In genomic region chr6:27146706-27147507, GRCh38 we compare ENCODE assay signal across 8 cellular contexts.
DNase-seq lines count a peak whose midpoint lies in the region; ATAC-seq and TF ChIP-seq lines count a peak whose summit lies in the region.

No MANE protein-coding gene starts in this region.

- POLR2A ChIA-PET in Panc1 (lab: Charles Lee): interaction anchor here (0.6 to 3.7 kb wide), 19 partner anchors 8 to 1619 kb away, joined by 3 to 88 read pairs (median 3); a partner anchor contains a TSS

- H3K36me3 ChIP-seq in Panc1 (ENCODE audit: control insufficient read depth, insufficient read depth, low read length): no peaks in the 10 kb centered on the region
- H3K36me3 ChIP-seq in stomach: peaks cover 0 to 4% (median 0%) of the 10 kb centered on the region in 4 donors

- DNase-seq in Daoy (ENCODE audit: low read depth) (peak; percentile 92), KBM-7 (peak; percentile 99), Panc1 (ENCODE audit: low read depth, low spot score) (peak; percentile 100), fibroblast of pulmonary artery (ENCODE audit: low read depth) (peak; percentile 100), naive B cell (peak; percentile 88), stomach (peak; percentile 80)
- peak; percentile 82 for DNase-seq in activated T-helper 1 cell treated with anti-CD3 and anti-CD28 coated beads, Interleukin-12 subunit alpha, Interleukin-12 subunit beta, Interleukin-2, Interleukin-4 antibody, amounts not matched to agents 30 ng/mL and 10 ng/mL and 1 ng/mL, durations not matched to agents 14 hours and 24 hours and 36 hours (ENCODE audit: low spot score)

- H3K9me3 ChIP-seq in Panc1 (ENCODE audit: control insufficient read depth, insufficient read depth, low read depth, low read length): no peaks in the 10 kb centered on the region
- no peaks in the 10 kb centered on the region for H3K9me3 ChIP-seq in stomach

- H3K4me1 ChIP-seq in Panc1 (ENCODE audit: control insufficient read depth, insufficient read depth, low read length) (peaks cover 25% of the 10 kb centered on the region), stomach (peaks cover 12 to 31% (median 25%) of the 10 kb centered on the region in 4 donors)

- CTCF ChIA-PET in Panc1 (lab: Charles Lee): no interaction called here

- TF ChIP-seq EP300 in stomach (IDR thresholded peaks at IDR 0.05): no peak

- H3K4me3 ChIP-seq in Panc1 (ENCODE audit: low read depth in 2 of 2, low read length in 2 of 2): peak overlapping the region; percentile 100
- peak overlapping the region; percentile 91 for H3K4me3 ChIP-seq in fibroblast of pulmonary artery (replicated peaks; ENCODE audit: low read depth, low read length)
- H3K4me3 ChIP-seq in stomach: peak overlapping the region; percentile 53 to 60 (median 58)

- 0 to 5% (median 2%) methylated on average over 48 to 51 of the region's 51 CpGs for WGBS in stomach, 5 donors

- H3K4me3 Mint-ChIP-seq in activated T-helper 1 cell treated with anti-CD3 and anti-CD28 coated beads, Interleukin-12 subunit alpha, Interleukin-12 subunit beta, Interleukin-2, Interleukin-4 antibody, amounts not matched to agents 30 ng/mL and 10 ng/mL and 1 ng/mL, durations not matched to agents 14 hours and 24 hours and 36 hours: no peak overlapping the region
- H3K4me3 Mint-ChIP-seq in naive B cell: no peak overlapping the region

- BruUV-seq in Panc1 (replicated peaks; lab: Mats Ljungman, UMichigan): TSS peak; percentile 99

- H3K36me3 Mint-ChIP-seq in activated T-helper 1 cell treated with anti-CD3 and anti-CD28 coated beads, Interleukin-12 subunit alpha, Interleukin-12 subunit beta, Interleukin-2, Interleukin-4 antibody, amounts not matched to agents 30 ng/mL and 10 ng/mL and 1 ng/mL, durations not matched to agents 14 hours and 24 hours and 36 hours (ENCODE audit: low read depth): peaks cover 4% of the 10 kb centered on the region
- no peaks in the 10 kb centered on the region for H3K36me3 Mint-ChIP-seq in naive B cell

- H3K27ac ChIP-seq in Panc1 (ENCODE audit: low read length) (peak overlapping the region; percentile 97), stomach (peak overlapping the region; percentile 91 to 98 (median 94))

- intact Hi-C loops in Panc1 (cut with micrococcal nuclease; ENCODE audit: unreplicated experiment): loop anchor here (2.0 kb wide), 1 partner anchor 14 kb away; a partner anchor contains a TSS
- intact Hi-C loops in activated T-helper 1 cell treated with anti-CD3 and anti-CD28 coated beads, Interleukin-12 subunit alpha, Interleukin-12 subunit beta, Interleukin-2, Interleukin-4 antibody, amounts not matched to agents 30 ng/mL and 10 ng/mL and 1 ng/mL, durations not matched to agents 14 hours and 24 hours and 36 hours (cut with micrococcal nuclease): loop anchor here (1.0 to 10.0 kb wide), 12 partner anchors 8 to 1715 kb away; a partner anchor contains a TSS
- intact Hi-C loops in stomach (cut with DNase I; ENCODE audit: low total_unique reads): no loop called here

- H3K27me3 ChIP-seq in Panc1 (ENCODE audit: control insufficient read depth, insufficient read depth, low read length): no peaks in the 10 kb centered on the region
- peaks cover 0 to 3% (median 0%) of the 10 kb centered on the region in 3 donors for H3K27me3 ChIP-seq in stomach

- TF ChIP-seq CTCF in Panc1 (IDR thresholded peaks at IDR 0.05): no peak
- TF ChIP-seq CTCF in fibroblast of pulmonary artery (IDR thresholded peaks at IDR 0.05; ENCODE audit: low read length, missing control alignments): no peak
- no peak for TF ChIP-seq CTCF in stomach (IDR thresholded peaks at IDR 0.05)

- no peaks in the 10 kb centered on the region for H3K27me3 Mint-ChIP-seq in activated T-helper 1 cell treated with anti-CD3 and anti-CD28 coated beads, Interleukin-12 subunit alpha, Interleukin-12 subunit beta, Interleukin-2, Interleukin-4 antibody, amounts not matched to agents 30 ng/mL and 10 ng/mL and 1 ng/mL, durations not matched to agents 14 hours and 24 hours and 36 hours (ENCODE audit: insufficient read depth)
- H3K27me3 Mint-ChIP-seq in naive B cell: no peaks in the 10 kb centered on the region

- TF ChIP-seq POLR2A in stomach (IDR thresholded peaks at IDR 0.05): peak in 3 of 4 donors; percentile 11 to 98 (median 84)

- no peak overlapping the region for H3K27ac Mint-ChIP-seq in activated T-helper 1 cell treated with anti-CD3 and anti-CD28 coated beads, Interleukin-12 subunit alpha, Interleukin-12 subunit beta, Interleukin-2, Interleukin-4 antibody, amounts not matched to agents 30 ng/mL and 10 ng/mL and 1 ng/mL, durations not matched to agents 14 hours and 24 hours and 36 hours
- H3K27ac Mint-ChIP-seq in naive B cell: no peak overlapping the region

- H3K4me1 Mint-ChIP-seq in activated T-helper 1 cell treated with anti-CD3 and anti-CD28 coated beads, Interleukin-12 subunit alpha, Interleukin-12 subunit beta, Interleukin-2, Interleukin-4 antibody, amounts not matched to agents 30 ng/mL and 10 ng/mL and 1 ng/mL, durations not matched to agents 14 hours and 24 hours and 36 hours (ENCODE audit: low read depth): peaks cover 17% of the 10 kb centered on the region
- peaks cover 4 to 26% (median 14%) of the 10 kb centered on the region in 3 donors for H3K4me1 Mint-ChIP-seq in naive B cell

- H3K9me3 Mint-ChIP-seq in activated T-helper 1 cell treated with anti-CD3 and anti-CD28 coated beads, Interleukin-12 subunit alpha, Interleukin-12 subunit beta, Interleukin-2, Interleukin-4 antibody, amounts not matched to agents 30 ng/mL and 10 ng/mL and 1 ng/mL, durations not matched to agents 14 hours and 24 hours and 36 hours: no peaks in the 10 kb centered on the region
- H3K9me3 Mint-ChIP-seq in naive B cell: no peaks in the 10 kb centered on the region

- in situ Hi-C loops in KBM-7 (cut with MboI; ENCODE audit: low pct_unique_long_range_greater_than_20kb, low sequenced_read_pairs): loop anchor here (25.0 kb wide), 2 partner anchors 960 to 1110 kb away; a partner anchor contains a TSS
- in situ Hi-C loops in Panc1 (cut with HindIII; ENCODE audit: low pct_unique_long_range_greater_than_20kb, low sequenced_read_pairs): no loop called here

- ATAC-seq in GM21737 (IDR thresholded peaks at IDR 0.05; ENCODE audit: unreplicated experiment) (peak; percentile 58), Panc1 (peak; percentile 85), naive B cell (ENCODE audit: low read depth in 2 of 2) (peak; percentile 85 to 86)

Comparison
In these comparisons a context has a peak if more than half of its experiments do, and no peak if none do; other contexts are left out.
1. Peak in every context shown above with its lines: DNase-seq, ATAC-seq, H3K4me3 ChIP-seq and H3K27ac ChIP-seq.